ENCODE assay signal across 25 cellular contexts in genomic region chr12:54045868-54046529, GRCh38. TPM values are rescaled to one million over a fixed set of nuclear protein-coding genes. Genes with fewer than 3 reads are reported as not detected.
DNase-seq lines count a peak whose midpoint lies in the region; ATAC-seq and TF ChIP-seq lines count a peak whose summit lies in the region.
"Had no signal": no experiment of that assay in that cellular context is flagged by ENCODE, and none has a peak within 500 bp of the region (broad histone marks: within the 10 kb centered on the region; RNA-seq: fewer than 3 reads in every experiment).

No MANE protein-coding gene starts in this region.

- no peaks in the 10 kb centered on the region for H3K9me3 Mint-ChIP-seq in nephron

- H3K27ac ChIP-seq in HUES6 (ENCODE audit: low read depth, low read length) (no peak overlapping the region), esophagus squamous epithelium (peak overlapping the region in 3 of 4 donors; percentile 77 to 96 (median 85)), spleen (no peak overlapping the region), gastrocnemius medialis (no peak overlapping the region)
- H3K27ac ChIP-seq: BLaER1, SK-N-MC had no signal

- H3K4me3 ChIP-seq in HUES6 (ENCODE audit: low read depth, low read length) (no peak overlapping the region), esophagus squamous epithelium (peak overlapping the region in 3 of 4 donors; percentile 46 to 60 (median 51)), spleen (no peak overlapping the region), gastrocnemius medialis (no peak overlapping the region), MG63 (no peak overlapping the region)
- H3K4me3 ChIP-seq: BLaER1, SK-N-MC had no signal

- peak overlapping the region; percentile 49 for H3K9ac ChIP-seq in HUES6 (ENCODE audit: low read length)
- H3K9ac ChIP-seq: BLaER1 had no signal

- DNase-seq in esophagus squamous epithelium (lab: John Stamatoyannopoulos, UW): no peak
- peak; percentile 30 for DNase-seq in spleen
- DNase-seq in gastrocnemius medialis: no peak
- no peak for DNase-seq in MG63
- DNase-seq: CD4-positive, CD25-positive, alpha-beta regulatory T cell; DMS53; IMR-90; KG1; NCI-H1048; NCI-H1417 treated with DMSO at 0.1 percent for 48 hours; NCI-H1694 treated with DMSO at 0.1 percent for 48 hours; NCI-H2081 treated with DMSO at 0.1 percent for 48 hours; NCI-H2171 treated with DMSO at 0.1 percent for 48 hours; NCI-H345; NCI-H748 treated with DMSO at 0.1 percent for 48 hours; SIG-M5 had no signal

- H3K4me1 ChIP-seq in HUES6 (ENCODE audit: control insufficient read depth, insufficient read depth, low read length): peaks cover 14% of the 10 kb centered on the region
- peaks cover 3 to 86% (median 4%) of the 10 kb centered on the region in 3 donors for H3K4me1 ChIP-seq in esophagus squamous epithelium
- peaks cover 3 to 26% (median 10%) of the 10 kb centered on the region in 6 donors for H3K4me1 ChIP-seq in spleen
- peaks cover 8 to 10% of the 10 kb centered on the region in 2 donors for H3K4me1 ChIP-seq in gastrocnemius medialis
- H3K4me1 ChIP-seq: BLaER1 had no signal

- H3K4me1 Mint-ChIP-seq in nephron: peaks cover 87% of the 10 kb centered on the region

- H3K27me3 ChIP-seq in HUES6 (ENCODE audit: control insufficient read depth, insufficient read depth, low read length) (peaks cover 100% of the 10 kb centered on the region), esophagus squamous epithelium (peaks cover 0 to 83% (median 3%) of the 10 kb centered on the region in 4 donors), spleen (replicated peaks in 1 of 7) (peaks cover 0 to 100% (median 69%) of the 10 kb centered on the region in 7 donors), gastrocnemius medialis (peaks cover 0 to 3% (median 0%) of the 10 kb centered on the region in 3 donors), MG63 (no peaks in the 10 kb centered on the region)

- peak overlapping the region; percentile 79 to 84 (median 79) for H3K4me3 Mint-ChIP-seq in nephron

- intact Hi-C loops in esophagus squamous epithelium (cut with DNase I): no loop called here
- intact Hi-C loops in spleen (cut with DNase I; ENCODE audit: low total_unique reads): no loop called here
- intact Hi-C loops in gastrocnemius medialis (cut with DNase I; ENCODE audit: low total_unique reads): no loop called here

- H3K36me3 ChIP-seq in HUES6 (ENCODE audit: control insufficient read depth, insufficient read depth, low read length) (no peaks in the 10 kb centered on the region), esophagus squamous epithelium (no peaks in the 10 kb centered on the region), spleen (no peaks in the 10 kb centered on the region), gastrocnemius medialis (no peaks in the 10 kb centered on the region), MG63 (no peaks in the 10 kb centered on the region)
- H3K36me3 ChIP-seq: BLaER1 had no signal

- H3K27ac Mint-ChIP-seq in nephron: peak overlapping the region; percentile 68 to 90 (median 85)
- H3K27ac Mint-ChIP-seq: CD4-positive, CD25-positive, alpha-beta regulatory T cell had no signal

- ATAC-seq in gastrocnemius medialis: no peak
- ATAC-seq in GM18907 (IDR thresholded peaks at IDR 0.05; ENCODE audit: unreplicated experiment): no peak
- ATAC-seq: HCT116 had no signal

- no peaks in the 10 kb centered on the region for H3K9me3 ChIP-seq in HUES6 (ENCODE audit: control insufficient read depth, insufficient read depth, low read depth, low read length)
- H3K9me3 ChIP-seq in esophagus squamous epithelium: no peaks in the 10 kb centered on the region
- no peaks in the 10 kb centered on the region for H3K9me3 ChIP-seq in spleen
- no peaks in the 10 kb centered on the region for H3K9me3 ChIP-seq in gastrocnemius medialis
- no peaks in the 10 kb centered on the region for H3K9me3 ChIP-seq in MG63

- peaks cover 19% of the 10 kb centered on the region for H3K36me3 Mint-ChIP-seq in nephron (ENCODE audit: low read depth)
- H3K36me3 Mint-ChIP-seq: CD4-positive, CD25-positive, alpha-beta regulatory T cell had no signal

- TF ChIP-seq POLR2A in esophagus squamous epithelium (IDR thresholded peaks at IDR 0.05): no peak
- no peak for TF ChIP-seq POLR2A in spleen (IDR thresholded peaks at IDR 0.05)
- no peak for TF ChIP-seq POLR2A in gastrocnemius medialis (IDR thresholded peaks at IDR 0.05)

- TF ChIP-seq CTCF in esophagus squamous epithelium (IDR thresholded peaks at IDR 0.05) (no peak), nephron (IDR thresholded peaks at IDR 0.05; ENCODE audit: unreplicated experiment in 3 of 3) (no peak), spleen (IDR thresholded peaks at IDR 0.05 in 8 of 11, conservative IDR thresholded peaks at IDR 0.05 in 3 of 11) (no peak), gastrocnemius medialis (IDR thresholded peaks at IDR 0.05 in 4 of 5, conservative IDR thresholded peaks at IDR 0.05 in 1 of 5) (no peak)

- in situ Hi-C loops in gastrocnemius medialis (cut with MboI; ENCODE audit: low sequenced_read_pairs in 4 of 4): no loop called here

- 31 to 38% methylated on average over 15 to 16 of the region's 16 CpGs for WGBS in esophagus squamous epithelium, 2 donors
- WGBS in spleen, 5 donors: 36 to 51% (median 38%) methylated on average over 16 of the region's 16 CpGs

- H3K27me3 Mint-ChIP-seq in nephron (ENCODE audit: low read depth): peaks cover 43% of the 10 kb centered on the region

RNA-seq across cellular contexts. Expression of gene HOXC4, which starts 7.6 kb away (rescaled TPM):
- total RNA-seq in esophagus squamous epithelium: 1 to 10 TPM; 1.1 to 3.1 (median 1.3) TPM
- total RNA-seq in spleen: 1 to 10 TPM in 4 of 7 donors, under 1 TPM in 3; 0.68 to 2.1 (median 1.4) TPM
- polyA plus RNA-seq in spleen: 1 to 10 TPM in 2 of 3 donors, under 1 TPM in 1; 0.49 to 2.6 (median 1.8) TPM
- 1 to 10 TPM in 1 of 4 donors, under 1 TPM in 3; 0.51 to 2.0 (median 0.71) TPM for total RNA-seq in gastrocnemius medialis
- 2.3 and 5.2 TPM in 2 replicates for total RNA-seq in MG63 (2014; rRNA removed; shearing (Covaris generic); ENCODE audit: low replicate concordance)
- total RNA-seq: A172 had no signal

RNA-seq across cellular contexts. Expression of gene HOXC5, which starts 13.1 kb away (rescaled TPM):
- total RNA-seq in esophagus squamous epithelium (1 to 10 TPM in 1 of 4 donors, under 1 TPM in 1, not detected in 2; 0.31 to 1.1 TPM), spleen (not detected), gastrocnemius medialis (1 to 10 TPM in 1 of 4 donors, under 1 TPM in 1, not detected in 2; 0.36 to 1.4 TPM)
- under 1 TPM in 1 of 3 donors, not detected in 2; 0.06 TPM for polyA plus RNA-seq in spleen
- total RNA-seq in MG63 (2014; rRNA removed; shearing (Covaris generic); ENCODE audit: low replicate concordance): not detected in 2 replicates
- total RNA-seq: A172; CD4-positive, CD25-positive, alpha-beta regulatory T cell; G401; H4; IMR-90 had no signal
- polyA plus RNA-seq: CD4-positive, CD25-positive, alpha-beta regulatory T cell; IMR-90 had no signal

RNA-seq across cellular contexts. Expression of gene HOXC6, which starts 17.8 kb away (rescaled TPM):
- 1 to 10 TPM in 1 of 4 donors, under 1 TPM in 2, not detected in 1; 0.21 to 1.1 (median 0.30) TPM for total RNA-seq in esophagus squamous epithelium
- total RNA-seq in spleen: under 1 TPM in 4 of 7 donors, not detected in 3; 0.19 to 0.52 (median 0.34) TPM
- under 1 TPM in 2 of 3 donors, not detected in 1; 0.11 to 0.16 TPM for polyA plus RNA-seq in spleen
- total RNA-seq in gastrocnemius medialis: 1 to 10 TPM; 1.0 to 4.7 (median 3.8) TPM
- total RNA-seq in MG63 (2014; rRNA removed; shearing (Covaris generic); ENCODE audit: low replicate concordance): 4.9 and 5.3 TPM in 2 replicates
- total RNA-seq: CD4-positive, CD25-positive, alpha-beta regulatory T cell; IMR-90 had no signal
- polyA plus RNA-seq: CD4-positive, CD25-positive, alpha-beta regulatory T cell had no signal

RNA-seq across cellular contexts. Expression of gene HOXC8, which starts 37.2 kb away (rescaled TPM):
- total RNA-seq in esophagus squamous epithelium (under 1 TPM in 1 of 4 donors, not detected in 3; 0.70 TPM), spleen (not detected), gastrocnemius medialis (1 to 10 TPM; 3.3 to 4.9 (median 3.8) TPM)
- under 1 TPM in 2 of 3 donors, not detected in 1; 0.04 to 0.10 TPM for polyA plus RNA-seq in spleen
- total RNA-seq in MG63 (2014; rRNA removed; shearing (Covaris generic); ENCODE audit: low replicate concordance): 0.10 and 0.13 TPM in 2 replicates
- total RNA-seq: A172; CD4-positive, CD25-positive, alpha-beta regulatory T cell had no signal
- polyA plus RNA-seq: CD4-positive, CD25-positive, alpha-beta regulatory T cell had no signal

RNA-seq across cellular contexts. Expression of gene HOXC9, which starts 46.0 kb away (rescaled TPM):
- total RNA-seq in esophagus squamous epithelium: 1 to 10 TPM in 1 of 4 donors, not detected in 3; 1.5 TPM
- total RNA-seq in spleen: not detected
- under 1 TPM in 1 of 3 donors, not detected in 2; 0.05 TPM for polyA plus RNA-seq in spleen
- 10 to 100 TPM; 13.6 to 37.7 (median 26.3) TPM for total RNA-seq in gastrocnemius medialis
- total RNA-seq in MG63 (2014; rRNA removed; shearing (Covaris generic); ENCODE audit: low replicate concordance): 1.9 and 7.9 TPM in 2 replicates
- total RNA-seq: CD4-positive, CD25-positive, alpha-beta regulatory T cell; IMR-90 had no signal
- polyA plus RNA-seq: CD4-positive, CD25-positive, alpha-beta regulatory T cell had no signal

Comparison
In these comparisons a context has a peak if more than half of its experiments do, and no peak if none do; other contexts are left out.
1. H3K27ac ChIP-seq: peak in esophagus squamous epithelium (3 of 4); none in HUES6 (single experiment), spleen (0 of 8) and gastrocnemius medialis (0 of 4).
2. H3K4me3 ChIP-seq: peak in esophagus squamous epithelium (3 of 4); none in HUES6 (single experiment), spleen (0 of 8), gastrocnemius medialis (0 of 4) and MG63 (single experiment).